ENCODE assay signal across 11 cellular contexts in the genomic region with DNA sequence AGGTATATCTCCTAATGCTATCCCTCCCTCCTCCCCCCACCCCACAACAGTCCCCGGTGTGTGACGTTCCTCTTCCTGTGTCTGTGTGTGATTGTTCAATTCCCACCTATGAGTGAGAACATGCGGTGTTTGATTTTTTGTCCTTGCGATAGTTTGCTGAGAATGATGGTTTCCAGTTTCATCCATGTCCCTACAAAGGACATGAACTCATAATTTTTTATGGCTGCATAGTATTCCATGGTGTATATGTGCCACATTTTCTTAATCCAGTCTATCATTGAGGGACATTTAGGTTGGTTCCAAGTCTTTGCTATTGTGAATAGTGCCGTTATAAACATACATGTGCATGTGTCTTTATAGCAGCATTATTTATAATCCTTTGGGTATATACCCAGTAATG. TPM values are rescaled to one million over a fixed set of nuclear protein-coding genes. Genes with fewer than 3 reads are reported as not detected.
DNase-seq lines count a peak whose midpoint lies in the region; ATAC-seq, FAIRE-seq and TF ChIP-seq lines count a peak whose summit lies in the region.
"Not testable (repeated sequence)": the region's sequence is repeated elsewhere in the genome, so short reads cannot be mapped to it uniquely, and the experiment has no call there.
"Had no signal": no experiment of that assay in that cellular context is flagged by ENCODE, and none has a peak within 500 bp of the region (broad histone marks: within the 10 kb centered on the region; RNA-seq: fewer than 3 reads in every experiment).

No MANE protein-coding gene starts in this region.

- H3K4me1 ChIP-seq in A549: peaks cover 36% of the 10 kb centered on the region
- H3K4me1 ChIP-seq in Caco-2: peaks cover 46% of the 10 kb centered on the region
- peaks cover 14% of the 10 kb centered on the region for H3K4me1 ChIP-seq in SJSA1 (replicated peaks)

- not testable (repeated sequence) for H3K4me3 Mint-ChIP-seq in Caco-2 (ENCODE audit: unreplicated experiment); HFFc6; progenitor cell of endocrine pancreas (ENCODE audit: low read depth)

- 38% methylated on average over 5 of the region's 5 CpGs for WGBS in A549 (ENCODE audit: missing lambda C conversion rate)

- TF ChIP-seq RAD21 in A549 (conservative IDR thresholded peaks at IDR 0.05 in 1 of 2, IDR thresholded peaks at IDR 0.05 in 1 of 2): not testable (repeated sequence)

- FAIRE-seq in A549 (lab: Jason Lieb, UNC): not testable (repeated sequence)

- TF ChIP-seq POLR2A in A549 (IDR thresholded peaks at IDR 0.05; ENCODE audit: low read length): not testable (repeated sequence)

- not testable (repeated sequence) for ATAC-seq in A549

- not testable (repeated sequence) for TF ChIP-seq CTCF in A549 (IDR thresholded peaks at IDR 0.05); Caco-2 (IDR thresholded peaks at IDR 0.05; ENCODE audit: insufficient read depth in 1 of 2, low read depth in 1 of 2, low read length in 1 of 2, severe bottlenecking in 1 of 2, unreplicated experiment in 1 of 2); HFFc6 (IDR thresholded peaks at IDR 0.05); VCaP (conservative IDR thresholded peaks at IDR 0.05); progenitor cell of endocrine pancreas (IDR thresholded peaks at IDR 0.05; ENCODE audit: unreplicated experiment)

- peak overlapping the region; percentile 99 to 100 for H3K27ac ChIP-seq in A549
- H3K27ac ChIP-seq in SJSA1: peak overlapping the region; percentile 98
- H3K27ac ChIP-seq in VCaP: peak overlapping the region; percentile 92

- H3K27ac Mint-ChIP-seq in Caco-2 (ENCODE audit: unreplicated experiment): peak overlapping the region; percentile 66
- H3K27ac Mint-ChIP-seq in HFFc6: 0 out of 2 replicates have a peak overlapping the region, but pooled peaks have one; percentile 32
- H3K27ac Mint-ChIP-seq in progenitor cell of endocrine pancreas: peak overlapping the region; percentile 79

- H3K9me3 ChIP-seq in A549: peaks cover 55% of the 10 kb centered on the region
- H3K9me3 ChIP-seq in Caco-2; SJSA1 (replicated peaks): not testable (repeated sequence)

- H3K27me3 ChIP-seq in Caco-2 (replicated peaks; ENCODE audit: control insufficient read depth, insufficient read depth, low read length); SJSA1 (replicated peaks): not testable (repeated sequence)

- TF ChIP-seq EP300 in A549 (IDR thresholded peaks at IDR 0.05): not testable (repeated sequence)

- intact Hi-C loops in Caco-2 (cut with micrococcal nuclease; ENCODE audit: unreplicated experiment): not testable (repeated sequence)

- H3K9me3 Mint-ChIP-seq in Caco-2 (ENCODE audit: unreplicated experiment); HFFc6: not testable (repeated sequence)
- peaks cover 11% of the 10 kb centered on the region for H3K9me3 Mint-ChIP-seq in progenitor cell of endocrine pancreas (ENCODE audit: low read depth)

- H3K4me1 Mint-ChIP-seq in Caco-2 (ENCODE audit: low read depth, unreplicated experiment): peaks cover 33% of the 10 kb centered on the region
- H3K4me1 Mint-ChIP-seq in HFFc6 (ENCODE audit: low read depth); progenitor cell of endocrine pancreas (ENCODE audit: low read depth): not testable (repeated sequence)

- H3K36me3 ChIP-seq in Caco-2 (ENCODE audit: control insufficient read depth, insufficient read depth, low read length); SJSA1: not testable (repeated sequence)

- H3K36me3 Mint-ChIP-seq in Caco-2 (ENCODE audit: insufficient read depth, unreplicated experiment): peaks cover 14% of the 10 kb centered on the region
- not testable (repeated sequence) for H3K36me3 Mint-ChIP-seq in HFFc6 (ENCODE audit: low read depth); progenitor cell of endocrine pancreas (ENCODE audit: insufficient read depth)

- not testable (repeated sequence) for H3K27me3 Mint-ChIP-seq in Caco-2 (ENCODE audit: insufficient read depth, unreplicated experiment); HFFc6 (ENCODE audit: insufficient read depth); progenitor cell of endocrine pancreas

- 0 out of 3 replicates have a peak overlapping the region, but pooled peaks have one; percentile 35 for H3K4me2 ChIP-seq in A549

- not testable (repeated sequence) for DNase-seq in A549 (ENCODE audit: low read depth in 1 of 2, low spot score in 1 of 2); Caco-2; HFFc6; SJSA1 (ENCODE audit: low read depth in 1 of 2, low spot score in 2 of 2); progenitor cell of endocrine pancreas (ENCODE audit: low spot score, unreplicated experiment)

- CTCF ChIA-PET in A549 (lab: Yijun Ruan, JAX): interaction anchor here (0.9 to 2.6 kb wide), 4 partner anchors 10 to 215 kb away, joined by 3 to 11 read pairs (median 3); partner anchors contain the start of gene USP40
- CTCF ChIA-PET in Caco-2 (lab: Charles Lee): not testable (repeated sequence)

- H3K4me3 ChIP-seq in A549; Caco-2 (ENCODE audit: low read depth, low read length); SJSA1: not testable (repeated sequence)

- POLR2A ChIA-PET in A549 (lab: Yijun Ruan, JAX): interaction anchor here (0.8 to 1.9 kb wide), 6 partner anchors 10 to 214 kb away, joined by 4 to 13 read pairs (median 8); partner anchors contain the start of gene USP40
- POLR2A ChIA-PET in Caco-2 (lab: Charles Lee): not testable (repeated sequence)

- BruUV-seq in Caco-2 (replicated peaks; lab: Mats Ljungman, UMichigan): not testable (repeated sequence)

RNA-seq across cellular contexts. Expression of gene UGT1A6, which starts 8.2 kb away (rescaled TPM):
- polyA plus RNA-seq in A549 (2011; rRNA removed) (3.5 and 5.5 TPM in 2 replicates), A549 (2017; fragmentation: RNase III; extraction: RNeasy Plus Mini Kit Qiagen cat#74134 plus additional on column Dnase treatment) (2.0 to 2.9 TPM (median 2.5 TPM) in 3 replicates)
- polyA plus RNA-seq in A549 (2012; cell fraction: cytosol; rRNA removed): 0.63 and 0.67 TPM in 2 replicates
- 1.3 and 2.8 TPM in 2 replicates for polyA plus RNA-seq in A549 (2012; cell fraction: nucleus; rRNA removed)
- 4.1 and 4.9 TPM in 2 replicates for polyA minus RNA-seq in A549 (2011; rRNA and poly(A)+ RNA removed)
- total RNA-seq in Caco-2 (2022) (29.2 and 33.9 TPM in 2 replicates), progenitor cell of endocrine pancreas (not detected in 2 replicates)
- not detected for total RNA-seq in HFFc6 (2021; fragmentation: NEBNext Ultra II Directional; extraction: Animal tissue kit (Norgen Biotek cat#: 25700))
- not detected in 2 replicates for total RNA-seq in SJSA1 (2014; rRNA removed; shearing (Covaris generic))
- total RNA-seq: A172; A673; CD4-positive, alpha-beta T cell; CD8-positive, alpha-beta T cell had no signal
- polyA plus RNA-seq: AG04450 had no signal

RNA-seq across cellular contexts. Expression of gene UGT1A5, which starts 11.9 kb away (rescaled TPM):
- polyA plus RNA-seq in A549 (2011; rRNA removed) (0.05 TPM in 1 of 2 replicates, not detected in the other), A549 (2017; fragmentation: RNase III; extraction: RNeasy Plus Mini Kit Qiagen cat#74134 plus additional on column Dnase treatment) (0.12 TPM in 1 of 3 replicates, not detected in the others)
- polyA plus RNA-seq in A549 (2012; cell fraction: cytosol; rRNA removed): 0.03 and 0.04 TPM in 2 replicates
- polyA plus RNA-seq in A549 (2012; cell fraction: nucleus; rRNA removed): 0.02 TPM in 1 of 2 replicates, not detected in the other
- 1.1 and 1.2 TPM in 2 replicates for polyA minus RNA-seq in A549 (2011; rRNA and poly(A)+ RNA removed)
- total RNA-seq in Caco-2 (2022) (1.00 and 1.2 TPM in 2 replicates), progenitor cell of endocrine pancreas (not detected in 2 replicates)
- not detected for total RNA-seq in HFFc6 (2021; fragmentation: NEBNext Ultra II Directional; extraction: Animal tissue kit (Norgen Biotek cat#: 25700))
- total RNA-seq in SJSA1 (2014; rRNA removed; shearing (Covaris generic)): not detected in 2 replicates
- total RNA-seq: A172; A673; CD4-positive, alpha-beta T cell; CD8-positive, alpha-beta T cell had no signal
- polyA plus RNA-seq: AG04450 had no signal

RNA-seq across cellular contexts. Expression of gene UGT1A4, which starts 17.7 kb away (rescaled TPM):
- polyA plus RNA-seq in A549 (2011; rRNA removed) (0.09 and 0.13 TPM in 2 replicates), A549 (2017; fragmentation: RNase III; extraction: RNeasy Plus Mini Kit Qiagen cat#74134 plus additional on column Dnase treatment) (0.05 to 0.14 TPM (median 0.12 TPM) in 3 replicates)
- polyA plus RNA-seq in A549 (2012; cell fraction: cytosol; rRNA removed): 0.10 and 0.20 TPM in 2 replicates
- polyA plus RNA-seq in A549 (2012; cell fraction: nucleus; rRNA removed): 0.30 and 0.43 TPM in 2 replicates
- 1.4 and 1.6 TPM in 2 replicates for polyA minus RNA-seq in A549 (2011; rRNA and poly(A)+ RNA removed)
- total RNA-seq in Caco-2 (2022) (0.79 and 0.84 TPM in 2 replicates), progenitor cell of endocrine pancreas (not detected in 2 replicates)
- not detected for total RNA-seq in HFFc6 (2021; fragmentation: NEBNext Ultra II Directional; extraction: Animal tissue kit (Norgen Biotek cat#: 25700))
- not detected in 2 replicates for total RNA-seq in SJSA1 (2014; rRNA removed; shearing (Covaris generic))
- total RNA-seq: A172; CD4-positive, alpha-beta T cell; CD8-positive, alpha-beta T cell had no signal
- polyA plus RNA-seq: AG04450 had no signal

RNA-seq across cellular contexts. Expression of gene UGT1A7, which starts 19.1 kb away (rescaled TPM):
- polyA plus RNA-seq in A549 (2011; rRNA removed): 8.9 and 10.0 TPM in 2 replicates
- polyA plus RNA-seq in A549 (2012; cell fraction: cytosol; rRNA removed): 0.93 and 1.1 TPM in 2 replicates
- 1.2 and 2.3 TPM in 2 replicates for polyA plus RNA-seq in A549 (2012; cell fraction: nucleus; rRNA removed)
- 6.9 to 9.8 TPM (median 9.3 TPM) in 3 replicates for polyA plus RNA-seq in A549 (2017; fragmentation: RNase III; extraction: RNeasy Plus Mini Kit Qiagen cat#74134 plus additional on column Dnase treatment)
- 3.8 and 5.9 TPM in 2 replicates for polyA minus RNA-seq in A549 (2011; rRNA and poly(A)+ RNA removed)
- 0.18 and 0.63 TPM in 2 replicates for total RNA-seq in Caco-2 (2022)
- total RNA-seq in HFFc6 (2021; fragmentation: NEBNext Ultra II Directional; extraction: Animal tissue kit (Norgen Biotek cat#: 25700)): not detected
- not detected in 2 replicates for total RNA-seq in SJSA1 (2014; rRNA removed; shearing (Covaris generic))
- total RNA-seq in progenitor cell of endocrine pancreas: not detected in 2 replicates
- total RNA-seq: A172; A673; CD4-positive, alpha-beta T cell; CD8-positive, alpha-beta T cell had no signal

RNA-seq across cellular contexts. Expression of gene UGT1A3, which starts 28.0 kb away (rescaled TPM):
- polyA plus RNA-seq in A549 (2011; rRNA removed) (0.39 and 0.49 TPM in 2 replicates), A549 (2017; fragmentation: RNase III; extraction: RNeasy Plus Mini Kit Qiagen cat#74134 plus additional on column Dnase treatment) (0.08 to 0.23 TPM (median 0.17 TPM) in 3 replicates)
- polyA plus RNA-seq in A549 (2012; cell fraction: cytosol; rRNA removed): 0.05 and 0.06 TPM in 2 replicates
- polyA plus RNA-seq in A549 (2012; cell fraction: nucleus; rRNA removed): 0.07 and 0.09 TPM in 2 replicates
- 0.62 and 0.73 TPM in 2 replicates for polyA minus RNA-seq in A549 (2011; rRNA and poly(A)+ RNA removed)
- total RNA-seq in Caco-2 (2022) (0.64 and 0.65 TPM in 2 replicates), progenitor cell of endocrine pancreas (not detected in 2 replicates)
- total RNA-seq in HFFc6 (2021; fragmentation: NEBNext Ultra II Directional; extraction: Animal tissue kit (Norgen Biotek cat#: 25700)): not detected
- total RNA-seq in SJSA1 (2014; rRNA removed; shearing (Covaris generic)): not detected in 2 replicates
- total RNA-seq: A172; A673; CD4-positive, alpha-beta T cell; CD8-positive, alpha-beta T cell had no signal
- polyA plus RNA-seq: AG04450 had no signal

Comparison
In these comparisons a context has a peak if more than half of its experiments do, and no peak if none do; other contexts are left out.
1. RNA of gene UGT1A6, which starts 8.2 kb away (total RNA-seq): 29.2 to 33.9 TPM in Caco-2; not detected in HFFc6, not detected in SJSA1 and not detected in progenitor cell of endocrine pancreas; every median in the first group is over 10 times any median in the second.
2. Peak in every context shown above with its lines, with median percentiles within 50 percentile points of each other: H3K27ac ChIP-seq and H3K27ac Mint-ChIP-seq.